8 cellular contexts compared by ENCODE assay signal in genomic region chr22:45317551-45318167, GRCh38. TPM values are rescaled to one million over a fixed set of nuclear protein-coding genes. Genes with fewer than 3 reads are reported as not detected.
DNase-seq lines count a peak whose midpoint lies in the region; ATAC-seq and TF ChIP-seq lines count a peak whose summit lies in the region.

No MANE protein-coding gene starts in this region.

- DNase-seq in AG09309 (ENCODE audit: low read depth): peak; percentile 10
- no peak for DNase-seq in activated T-cell treated with anti-CD3 and anti-CD28 coated beads, Interleukin-2, amount 50 U/mL, for 4 hours
- DNase-seq in glutamatergic neuron: peak; percentile 58
- DNase-seq in retinal pigment epithelial cell (ENCODE audit: low read depth): no peak
- no peak for DNase-seq in NOMO-1 treated with dmso at 0.1 percent for 144 hours (lab: John Stamatoyannopoulos, UW; ENCODE audit: unreplicated experiment)

- H3K4me1 Mint-ChIP-seq in activated T-cell treated with anti-CD3 and anti-CD28 coated beads, Interleukin-2, amount 50 U/mL, for 4 hours (ENCODE audit: low read depth): peaks cover 87% of the 10 kb centered on the region
- peaks cover 17% of the 10 kb centered on the region for H3K4me1 Mint-ChIP-seq in glutamatergic neuron (ENCODE audit: low read depth, unreplicated experiment)

- H3K27ac Mint-ChIP-seq in glutamatergic neuron (ENCODE audit: unreplicated experiment): no peak overlapping the region

- no peaks in the 10 kb centered on the region for H3K27me3 Mint-ChIP-seq in activated T-cell treated with anti-CD3 and anti-CD28 coated beads, Interleukin-2, amount 50 U/mL, for 4 hours (ENCODE audit: low read depth)
- peaks cover 1% of the 10 kb centered on the region for H3K27me3 Mint-ChIP-seq in glutamatergic neuron (ENCODE audit: unreplicated experiment)

- TF ChIP-seq CTCF in AG09309 (IDR thresholded peaks at IDR 0.05; ENCODE audit: control insufficient read depth, insufficient read depth, low read depth, low read length, missing control alignments) (peak; percentile 27), glutamatergic neuron (IDR thresholded peaks at IDR 0.05; ENCODE audit: partially characterized antibody, unreplicated experiment) (no peak), retinal pigment epithelial cell (conservative IDR thresholded peaks at IDR 0.05; ENCODE audit: low read depth, low read length) (peak; percentile 41)

- H3K36me3 Mint-ChIP-seq in activated T-cell treated with anti-CD3 and anti-CD28 coated beads, Interleukin-2, amount 50 U/mL, for 4 hours (ENCODE audit: insufficient read depth): peaks cover 10% of the 10 kb centered on the region
- no peaks in the 10 kb centered on the region for H3K36me3 Mint-ChIP-seq in glutamatergic neuron (ENCODE audit: unreplicated experiment)

- ATAC-seq in HG02981 (IDR thresholded peaks at IDR 0.05; ENCODE audit: unreplicated experiment) (peak; percentile 13), HG02970 (IDR thresholded peaks at IDR 0.05; ENCODE audit: low FRiP score, unreplicated experiment) (no peak), GM21526 (IDR thresholded peaks at IDR 0.05; ENCODE audit: low FRiP score, unreplicated experiment) (no peak)
- ATAC-seq in activated T-cell treated with anti-CD3 and anti-CD28 coated beads, Interleukin-2, amount 50 U/mL, for 4 hours: no peak

- H3K9me3 Mint-ChIP-seq in activated T-cell treated with anti-CD3 and anti-CD28 coated beads, Interleukin-2, amount 50 U/mL, for 4 hours: no peaks in the 10 kb centered on the region
- no peaks in the 10 kb centered on the region for H3K9me3 Mint-ChIP-seq in glutamatergic neuron (ENCODE audit: unreplicated experiment)

- H3K4me3 Mint-ChIP-seq in activated T-cell treated with anti-CD3 and anti-CD28 coated beads, Interleukin-2, amount 50 U/mL, for 4 hours: peak overlapping the region; percentile 78
- H3K4me3 Mint-ChIP-seq in glutamatergic neuron (ENCODE audit: unreplicated experiment): no peak overlapping the region

- H3K4me3 ChIP-seq in AG09309 (ENCODE audit: control insufficient read depth, low read depth, low read length) (no peak overlapping the region), retinal pigment epithelial cell (ENCODE audit: low read length) (no peak overlapping the region)

RNA-seq across cellular contexts. Expression of gene FAM118A, which starts 7.9 kb away (rescaled TPM):
- 10 to 100 TPM; 23.4 to 60.3 (median 27.5) TPM for total RNA-seq in activated T-cell treated with anti-CD3 and anti-CD28 coated beads, Interleukin-2, amount 50 U/mL, for 4 hours
- 28.0 TPM for total RNA-seq in glutamatergic neuron (ENCODE audit: unreplicated experiment)

RNA-seq across cellular contexts. Expression of gene UPK3A, which starts 32.9 kb away (rescaled TPM):
- not detected for total RNA-seq in activated T-cell treated with anti-CD3 and anti-CD28 coated beads, Interleukin-2, amount 50 U/mL, for 4 hours
- total RNA-seq in glutamatergic neuron (ENCODE audit: unreplicated experiment): not detected

Comparison
In these comparisons a context has a peak if more than half of its experiments do, and no peak if none do; other contexts are left out.
1. DNase-seq: peak in AG09309 (single experiment) and glutamatergic neuron (single experiment); none in activated T-cell treated with anti-CD3 and anti-CD28 coated beads, Interleukin-2, amount 50 U/mL, for 4 hours (single experiment), retinal pigment epithelial cell (single experiment) and NOMO-1 treated with dmso at 0.1 percent for 144 hours (single experiment).